Comparison of ENCODE assay signal across 14 cellular contexts in the genomic region with DNA sequence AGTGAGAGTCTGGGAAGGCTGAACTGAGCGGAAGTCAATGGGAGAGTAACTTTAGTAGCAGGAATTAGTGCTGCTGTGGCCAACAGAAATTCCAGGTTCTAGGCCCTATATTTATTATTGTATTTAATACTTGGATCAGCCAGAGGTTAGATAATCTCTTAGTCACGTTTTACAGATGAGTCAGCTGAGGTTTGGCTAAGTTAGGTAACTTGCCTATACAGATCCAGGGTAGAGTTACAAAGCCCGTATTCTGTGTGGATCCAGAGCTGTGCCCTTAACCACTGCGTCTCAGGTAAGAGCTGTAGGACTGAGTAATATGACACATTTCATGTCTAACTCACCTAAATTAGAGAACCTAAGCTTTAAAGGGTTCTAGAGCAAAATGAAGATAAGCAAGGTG. TPM values are rescaled to one million over a fixed set of nuclear protein-coding genes. Genes with fewer than 3 reads are reported as not detected.
DNase-seq lines count a peak whose midpoint lies in the region; ATAC-seq and TF ChIP-seq lines count a peak whose summit lies in the region.
"Had no signal": no experiment of that assay in that cellular context is flagged by ENCODE, and none has a peak within 500 bp of the region (broad histone marks: within the 10 kb centered on the region; RNA-seq: fewer than 3 reads in every experiment).

No MANE protein-coding gene starts in this region.

- peak overlapping the region; percentile 52 for H3K27ac ChIP-seq in PC-3 (ENCODE audit: low read length)
- no peak overlapping the region for H3K27ac ChIP-seq in OCI-LY7 (ENCODE audit: low read depth, low read length, poor library complexity, severe bottlenecking)
- H3K27ac ChIP-seq: adrenal gland, heart right ventricle had no signal

- ATAC-seq in PC-3, result peak; percentile 98
- ATAC-seq: heart right ventricle, left ventricle myocardium superior had no signal

- BruUV-seq in PC-3 (replicated peaks; lab: Mats Ljungman, UMichigan), result no TSS peak
- no TSS peak for BruUV-seq in OCI-LY7 (replicated peaks; lab: Mats Ljungman, UMichigan)

- DNase-seq in EL, result peak; percentile 45
- DNase-seq in PC-3, result peak; percentile 91
- DNase-seq in dermis blood vessel endothelial cell, result peak; percentile 34
- DNase-seq in renal cortical epithelial cell (ENCODE audit: low read depth), result peak; percentile 20
- no peak for DNase-seq in activated gamma-delta T cell treated with Interleukin-2 at 50 U/mL for 16 hours
- no peak for DNase-seq in OCI-LY7 (ENCODE audit: low spot score)
- no peak for DNase-seq in medulla oblongata (ENCODE audit: extremely low spot score)
- DNase-seq: adrenal gland; effector CD4-positive, alpha-beta T cell; heart right ventricle; left ventricle myocardium superior; NCI-H2029 treated with DMSO at 0.1 percent for 48 hours; SK-N-SH had no signal

- H4K20me1 ChIP-seq in PC-3 (ENCODE audit: low read length) (no peaks in the 10 kb centered on the region), OCI-LY7 (ENCODE audit: insufficient read depth, low read length) (no peaks in the 10 kb centered on the region)

- CTCF ChIA-PET in PC-3 (lab: Charles Lee) (interaction anchor here (0.6 kb wide), 1 partner anchor 50 kb away, joined by 5 read pairs; no protein-coding TSS in a partner anchor), OCI-LY7 (lab: Charles Lee; ENCODE audit: unreplicated experiment) (no interaction called here)

- no peaks in the 10 kb centered on the region for H3K9me2 ChIP-seq in PC-3 (replicated peaks; ENCODE audit: low read length)
- H3K9me2 ChIP-seq in OCI-LY7 (ENCODE audit: insufficient read depth, low read length), result no peaks in the 10 kb centered on the region
- H3K9me2 ChIP-seq: SK-N-SH had no signal

- H3K9ac ChIP-seq in PC-3 (ENCODE audit: low read length), result no peak overlapping the region
- H3K9ac ChIP-seq: SK-N-SH had no signal

- peak overlapping the region; percentile 39 for H3K4me2 ChIP-seq in PC-3 (ENCODE audit: low read length)
- no peak overlapping the region for H3K4me2 ChIP-seq in OCI-LY7 (ENCODE audit: low read length)
- H3K4me2 ChIP-seq: SK-N-SH had no signal

- H3K9me3 ChIP-seq in PC-3 (ENCODE audit: low read length), result no peaks in the 10 kb centered on the region
- no peaks in the 10 kb centered on the region for H3K9me3 ChIP-seq in OCI-LY7 (ENCODE audit: low read length)
- H3K9me3 ChIP-seq: adrenal gland, heart right ventricle, SK-N-SH had no signal

- no peaks in the 10 kb centered on the region for H3K27me3 ChIP-seq in PC-3 (ENCODE audit: low read length)

- no peaks in the 10 kb centered on the region for H3K36me3 ChIP-seq in PC-3 (ENCODE audit: low read depth, low read length)
- H3K36me3 ChIP-seq in OCI-LY7 (ENCODE audit: insufficient read depth, low read length), result no peaks in the 10 kb centered on the region
- H3K36me3 ChIP-seq: adrenal gland, heart right ventricle had no signal

- no peak overlapping the region for H2AFZ ChIP-seq in PC-3 (ENCODE audit: low read length)
- H2AFZ ChIP-seq in OCI-LY7 (ENCODE audit: low read length), result no peak overlapping the region

- H3K4me1 ChIP-seq in PC-3 (ENCODE audit: insufficient read depth, low read length) (peaks cover 31% of the 10 kb centered on the region), OCI-LY7 (ENCODE audit: insufficient read depth, low read length, poor library complexity, severe bottlenecking) (no peaks in the 10 kb centered on the region)
- H3K4me1 ChIP-seq: adrenal gland, heart right ventricle had no signal

- intact Hi-C loops in PC-3 (cut with micrococcal nuclease) (loop anchor here (1.0 to 5.0 kb wide), 6 partner anchors 35 to 414 kb away; partner anchors contain the start of genes NCBP2L and TSC22D3), OCI-LY7 (cut with micrococcal nuclease; ENCODE audit: unreplicated experiment) (loop anchor here (10.0 kb wide), 1 partner anchor 296 kb away; the partner anchor contains the start of genes NCBP2L and TSC22D3)

- H3K4me3 ChIP-seq in PC-3 (ENCODE audit: low read length), result no peak overlapping the region
- H3K4me3 ChIP-seq in OCI-LY7 (ENCODE audit: low read depth, low read length, poor library complexity, severe bottlenecking), result no peak overlapping the region
- H3K4me3 ChIP-seq: adrenal gland, heart right ventricle had no signal

- H3K79me2 ChIP-seq in PC-3 (ENCODE audit: low read length) (no peaks in the 10 kb centered on the region), OCI-LY7 (ENCODE audit: insufficient read depth, low read depth, low read length) (no peaks in the 10 kb centered on the region)

- no peaks in the 10 kb centered on the region for H3F3A ChIP-seq in PC-3 (ENCODE audit: low read length, unreplicated experiment)

- TF ChIP-seq CTCF in PC-3 (conservative IDR thresholded peaks at IDR 0.05; ENCODE audit: low read depth, low read length) (no peak), OCI-LY7 (conservative IDR thresholded peaks at IDR 0.05; ENCODE audit: low read length) (no peak)

- POLR2A ChIA-PET in PC-3 (lab: Charles Lee; ENCODE audit: unreplicated experiment), result no interaction called here
- POLR2A ChIA-PET in OCI-LY7 (lab: Charles Lee), result no interaction called here

RNA-seq across cellular contexts. Expression of gene PSMD10, which starts 20.5 kb away (rescaled TPM):
- total RNA-seq in PC-3 (2014; rRNA removed) (88.2 and 102 TPM in 2 replicates), dermis blood vessel endothelial cell (89.8 and 107 TPM in 2 replicates), renal cortical epithelial cell (95.3 and 110 TPM in 2 replicates), OCI-LY7 (2022) (42.7 and 43.9 TPM in 2 replicates)
- 27.5 and 29.8 TPM in 2 replicates for total RNA-seq in OCI-LY7 (2014; rRNA removed; shearing (Covaris generic))

RNA-seq across cellular contexts. Expression of gene ATG4A, which starts 20.7 kb away (rescaled TPM):
- total RNA-seq in PC-3 (2014; rRNA removed) (15.0 and 21.0 TPM in 2 replicates), dermis blood vessel endothelial cell (30.4 and 34.7 TPM in 2 replicates), renal cortical epithelial cell (18.2 and 22.1 TPM in 2 replicates), OCI-LY7 (2022) (9.9 and 11.6 TPM in 2 replicates)
- total RNA-seq in OCI-LY7 (2014; rRNA removed; shearing (Covaris generic)), result 5.3 and 14.7 TPM in 2 replicates

RNA-seq across cellular contexts. Expression of gene VSIG1, which starts 26.0 kb away (rescaled TPM):
- total RNA-seq in PC-3 (2014; rRNA removed) (0.84 and 4.8 TPM in 2 replicates), dermis blood vessel endothelial cell (0.51 and 0.65 TPM in 2 replicates), renal cortical epithelial cell (0.85 and 4.0 TPM in 2 replicates), OCI-LY7 (2022) (not detected in 2 replicates)
- not detected in 2 replicates for total RNA-seq in OCI-LY7 (2014; rRNA removed; shearing (Covaris generic))
- total RNA-seq: left ventricle myocardium superior, subcutaneous adipose tissue had no signal

Comparison
In these comparisons a context has a peak if more than half of its experiments do, and no peak if none do; other contexts are left out.
1. DNase-seq: peak in EL (single experiment), PC-3 (single experiment), dermis blood vessel endothelial cell (single experiment) and renal cortical epithelial cell (single experiment); none in activated gamma-delta T cell treated with Interleukin-2 at 50 U/mL for 16 hours (single experiment), OCI-LY7 (single experiment) and medulla oblongata (single experiment).